21 cellular contexts compared by ENCODE assay signal in the genomic region with DNA sequence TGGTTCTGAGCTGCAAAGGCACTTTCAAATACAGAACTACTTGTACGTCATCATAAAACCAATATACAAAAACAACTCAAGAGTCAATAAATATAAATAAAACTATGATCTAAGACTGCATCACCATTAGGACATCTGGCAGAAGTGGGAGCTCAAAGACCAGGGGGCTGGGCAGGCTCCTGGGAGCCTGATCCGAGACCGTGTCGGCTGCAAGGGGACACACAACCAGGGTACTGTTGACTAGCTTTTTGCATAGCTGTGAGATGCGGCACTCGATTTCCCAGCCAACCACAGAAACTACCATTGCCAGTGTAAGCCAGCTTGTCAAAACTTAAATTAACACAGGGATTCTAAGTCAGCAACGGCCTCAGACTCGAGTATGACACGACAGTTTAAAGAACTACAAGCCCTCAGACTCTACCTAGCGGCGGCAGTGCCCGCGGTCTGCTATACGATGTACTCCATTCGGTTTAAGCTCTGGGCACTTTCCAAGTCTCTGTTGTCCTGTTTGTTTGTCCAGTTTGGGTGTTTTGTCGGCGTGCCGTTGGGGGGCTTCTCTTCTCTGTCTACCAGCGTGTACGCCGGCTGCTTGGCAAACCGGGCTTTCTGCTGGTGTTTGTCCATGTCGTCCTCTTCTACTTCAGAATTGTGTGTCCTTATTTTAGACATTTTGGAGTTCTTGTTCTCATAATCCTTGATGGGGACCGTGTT. TPM values are rescaled to one million over a fixed set of nuclear protein-coding genes. Genes with fewer than 3 reads are reported as not detected.
A peak's percentile ranks its signal among the peaks of the same experiment; 100 is the strongest.
DNase-seq lines count a peak whose midpoint lies in the region; ATAC-seq, FAIRE-seq and TF ChIP-seq lines count a peak whose summit lies in the region.
"Had no signal": no experiment of that assay in that cellular context is flagged by ENCODE, and none has a peak within 500 bp of the region (broad histone marks: within the 10 kb centered on the region; RNA-seq: fewer than 3 reads in every experiment).

No MANE protein-coding gene starts in this region.

- peaks cover 74% of the 10 kb centered on the region for H3K36me3 ChIP-seq in HUES64 (ENCODE audit: insufficient read depth, low read length)
- peaks cover 54% of the 10 kb centered on the region for H3K36me3 ChIP-seq in brain microvascular endothelial cell (replicated peaks)
- peaks cover 42 to 63% of the 10 kb centered on the region in 2 experiments for H3K36me3 ChIP-seq in keratinocyte (ENCODE audit: control insufficient read depth in 2 of 2, extremely low read depth in 1 of 2, insufficient read depth in 2 of 2, low read length in 2 of 2)
- peaks cover 51 to 66% (median 55%) of the 10 kb centered on the region in 4 donors for H3K36me3 ChIP-seq in stomach
- H3K36me3 ChIP-seq: ovary had no signal

- H3K27ac Mint-ChIP-seq in activated T-cell treated with anti-CD3 and anti-CD28 coated beads, Interleukin-2, amount 50 U/mL, for 72 hours, result no peak overlapping the region
- H3K27ac Mint-ChIP-seq: mesothelial cell of epicardium; T-helper 1 cell treated with Interleukin-12 subunit alpha and Interleukin-12 subunit beta and Interleukin-4 antibody, amounts not matched to agents 30 μg/mL and 1 μg/mL, for 36 hours had no signal

- H4K20me1 ChIP-seq in keratinocyte (ENCODE audit: control insufficient read depth, extremely low read depth, insufficient read depth, low read length), result peaks cover 17% of the 10 kb centered on the region

- H3K9ac ChIP-seq in HUES64 (ENCODE audit: low read depth, low read length) (no peak overlapping the region), keratinocyte (ENCODE audit: control insufficient read depth, extremely low read depth, insufficient read depth, low read length) (no peak overlapping the region)

- no peak for TF ChIP-seq POLR2A in stomach (IDR thresholded peaks at IDR 0.05)

- no peaks in the 10 kb centered on the region for H3K27me3 ChIP-seq in HUES64 (ENCODE audit: insufficient read depth, low read length)
- no peaks in the 10 kb centered on the region for H3K27me3 ChIP-seq in brain microvascular endothelial cell (replicated peaks)
- H3K27me3 ChIP-seq in keratinocyte (ENCODE audit: control insufficient read depth, extremely low read depth, insufficient read depth, low read length), result no peaks in the 10 kb centered on the region
- H3K27me3 ChIP-seq in stomach, result no peaks in the 10 kb centered on the region
- H3K27me3 ChIP-seq: foreskin keratinocyte, ovary, spleen had no signal

- DNase-seq in brain microvascular endothelial cell (no peak), keratinocyte (ENCODE audit: low read depth, low spot score) (no peak), stomach (no peak), RPMI8226 (no peak), HEK293T (ENCODE audit: extremely low spot score) (no peak)
- DNase-seq in activated T-cell treated with anti-CD3 and anti-CD28 coated beads, Interleukin-2, amount 50 U/mL, for 72 hours, result no peak
- DNase-seq: activated gamma-delta T cell treated with Interleukin-2 at 50 U/mL for 16 hours; effector CD8-positive, alpha-beta T cell; GDM1; KBM-7; NCI-H1092; NCI-H748 treated with DMSO at 0.1 percent for 48 hours; ovary; spleen; stimulated activated naive CD8-positive, alpha-beta T cell treated with anti-CD3 and anti-CD28 coated beads, Interleukin-15, Interleukin-2, amounts not matched to agents 100 U/mL and 50 U/mL, for 24 hours had no signal

- TF ChIP-seq CTCF in brain microvascular endothelial cell (IDR thresholded peaks at IDR 0.05; ENCODE audit: low read depth, low read length, missing control alignments) (no peak), keratinocyte (optimal IDR thresholded peaks at IDR 0.05 in 1 of 3, IDR thresholded peaks at IDR 0.05 in 1 of 3, conservative IDR thresholded peaks at IDR 0.05 in 1 of 3; ENCODE audit: extremely low read depth in 1 of 3, insufficient read depth in 2 of 3, low read length in 3 of 3) (no peak), stomach (IDR thresholded peaks at IDR 0.05) (no peak)

- H3K4me3 ChIP-seq in HUES64 (ENCODE audit: low read length) (no peak overlapping the region), brain microvascular endothelial cell (ENCODE audit: low read depth, low read length) (no peak overlapping the region), keratinocyte (ENCODE audit: control insufficient read depth in 2 of 3, extremely low read depth in 1 of 3, insufficient read depth in 2 of 3, low read depth in 1 of 3, low read length in 3 of 3) (no peak overlapping the region), stomach (no peak overlapping the region)
- H3K4me3 ChIP-seq: ovary, spleen had no signal

- no peak overlapping the region for H2AFZ ChIP-seq in keratinocyte (ENCODE audit: control insufficient read depth, low read length)

- H3K36me3 Mint-ChIP-seq in activated T-cell treated with anti-CD3 and anti-CD28 coated beads, Interleukin-2, amount 50 U/mL, for 72 hours (ENCODE audit: insufficient read depth in 2 of 2), result no peaks in the 10 kb centered on the region

- peaks cover 39% of the 10 kb centered on the region for H3K79me2 ChIP-seq in keratinocyte (ENCODE audit: control insufficient read depth, insufficient read depth, low read length)

- peaks cover 6% of the 10 kb centered on the region for H3K4me1 Mint-ChIP-seq in activated T-cell treated with anti-CD3 and anti-CD28 coated beads, Interleukin-2, amount 50 U/mL, for 72 hours (ENCODE audit: low read depth)

- no peak overlapping the region for H3K4me2 ChIP-seq in keratinocyte (ENCODE audit: control insufficient read depth, extremely low read depth, insufficient read depth, low read depth, low read length)

- no peaks in the 10 kb centered on the region for H3K9me3 Mint-ChIP-seq in activated T-cell treated with anti-CD3 and anti-CD28 coated beads, Interleukin-2, amount 50 U/mL, for 72 hours
- H3K9me3 Mint-ChIP-seq: mesothelial cell of epicardium; T-helper 1 cell treated with Interleukin-12 subunit alpha and Interleukin-12 subunit beta and Interleukin-4 antibody, amounts not matched to agents 30 μg/mL and 1 μg/mL, for 36 hours had no signal

- intact Hi-C loops in stomach (cut with DNase I; ENCODE audit: low total_unique reads), result no loop called here

- H3K4me1 ChIP-seq in HUES64 (ENCODE audit: insufficient read depth, low read length) (peaks cover 54% of the 10 kb centered on the region), keratinocyte (ENCODE audit: control insufficient read depth, extremely low read depth, insufficient read depth, low read length) (peaks cover 80% of the 10 kb centered on the region), stomach (peaks cover 37 to 71% (median 51%) of the 10 kb centered on the region in 4 donors)

- peaks cover 3% of the 10 kb centered on the region for H3K9me1 ChIP-seq in keratinocyte (ENCODE audit: control insufficient read depth, extremely low read depth, insufficient read depth, low read length)

- no peaks in the 10 kb centered on the region for H3K27me3 Mint-ChIP-seq in activated T-cell treated with anti-CD3 and anti-CD28 coated beads, Interleukin-2, amount 50 U/mL, for 72 hours (ENCODE audit: low read depth)

- dilution Hi-C loops in keratinocyte (cut with MboI; ENCODE audit: extremely low pct_ligation_motif_present, low sequenced_read_pairs), result no loop called here

- ATAC-seq in GM21786 (IDR thresholded peaks at IDR 0.05; ENCODE audit: unreplicated experiment), result no peak
- no peak for ATAC-seq in activated T-cell treated with anti-CD3 and anti-CD28 coated beads, Interleukin-2, amount 50 U/mL, for 72 hours (replicated peaks in 1 of 2)
- ATAC-seq: activated CD4-positive, CD25-positive, alpha-beta regulatory T cell treated with anti-CD3 and anti-CD28 coated beads, Interleukin-2, amount 50 U/mL, for 24 hours; foreskin keratinocyte; stimulated activated naive CD8-positive, alpha-beta T cell treated with anti-CD3 and anti-CD28 coated beads, Interleukin-15, Interleukin-2, amounts not matched to agents 100 U/mL and 50 U/mL, for 24 hours had no signal

- FAIRE-seq in keratinocyte (lab: Jason Lieb, UNC), result no peak

- WGBS in HUES64, result 90% methylated on average over 24 of the region's 24 CpGs
- WGBS in stomach, 5 donors, result 82 to 88% (median 86%) methylated on average over 24 of the region's 24 CpGs

- CTCF ChIA-PET in HEK293T (lab: Yijun Ruan, JAX), result no interaction called here

- POLR2A ChIA-PET in HEK293T (lab: Yijun Ruan, JAX), result no interaction called here

- no peaks in the 10 kb centered on the region for H3K9me3 ChIP-seq in HUES64 (ENCODE audit: insufficient read depth, low read depth, low read length)
- H3K9me3 ChIP-seq in keratinocyte (ENCODE audit: control insufficient read depth, low read depth, low read length), result no peaks in the 10 kb centered on the region
- H3K9me3 ChIP-seq in stomach, result no peaks in the 10 kb centered on the region
- H3K9me3 ChIP-seq: ovary, spleen had no signal

- H3K27ac ChIP-seq in HUES64 (ENCODE audit: low read depth, low read length), result peak overlapping the region; percentile 28; the same call in 1 of the 2 replicates
- peak overlapping the region; percentile 73 for H3K27ac ChIP-seq in brain microvascular endothelial cell
- peak overlapping the region; percentile 23 for H3K27ac ChIP-seq in keratinocyte (ENCODE audit: control insufficient read depth, insufficient read depth, low read length)
- H3K27ac ChIP-seq in stomach, result peak overlapping the region; percentile 14 to 85 (median 70)
- H3K27ac ChIP-seq: ovary had no signal

- no peak for TF ChIP-seq EP300 in stomach (IDR thresholded peaks at IDR 0.05)

- H3K4me3 Mint-ChIP-seq in activated T-cell treated with anti-CD3 and anti-CD28 coated beads, Interleukin-2, amount 50 U/mL, for 72 hours, result no peak overlapping the region
- H3K4me3 Mint-ChIP-seq: mesothelial cell of epicardium; T-helper 1 cell treated with Interleukin-12 subunit alpha and Interleukin-12 subunit beta and Interleukin-4 antibody, amounts not matched to agents 30 μg/mL and 1 μg/mL, for 36 hours had no signal

- in situ Hi-C loops in brain microvascular endothelial cell (cut with HindIII; ENCODE audit: low pct_ligation_motif_present, low sequenced_read_pairs), result no loop called here

TF ChIP-seq in HEK293T, 16 proteins besides CTCF, POLR2A, EP300 and RAD21 (continues in another document):
- no peak for TF ChIP-seq ARNT (IDR thresholded peaks at IDR 0.05)
- no peak for TF ChIP-seq FOXA1 (IDR thresholded peaks at IDR 0.05)
- no peak for TF ChIP-seq TARDBP (IDR thresholded peaks at IDR 0.05)
- TF ChIP-seq NFRKB (IDR thresholded peaks at IDR 0.05), result no peak
- TF ChIP-seq SUZ12 (IDR thresholded peaks at IDR 0.05), result no peak

RNA-seq across cellular contexts. Expression of a gene that starts 34.6 kb away (rescaled TPM):
- polyA plus RNA-seq in HUES64 (2013, experiment 1 of 2), result 21.8 TPM
- 23.0 TPM for polyA plus RNA-seq in HUES64 (2013, experiment 2 of 2)
- polyA plus RNA-seq in keratinocyte (82.1 to 117 TPM (median 84.2 TPM) in 3 replicates), stomach (10 to 100 TPM in 1 of 3 donors, 1 to 10 TPM in 2; 5.2 to 26.3 (median 7.5) TPM)
- polyA plus RNA-seq in keratinocyte (2011; ENCODE audit: low read depth), result 69.6 TPM
- polyA plus RNA-seq in keratinocyte (2011; cell fraction: cytosol; rRNA removed), result 27.6 and 29.1 TPM in 2 replicates
- polyA plus RNA-seq in keratinocyte (2011; cell fraction: nucleus; rRNA removed), result 356 and 357 TPM in 2 replicates
- 37.1 and 115 TPM in 2 replicates for polyA plus RNA-seq in keratinocyte (2012; ENCODE audit: low replicate concordance)
- 306 to 390 TPM (median 389 TPM) in 3 replicates for polyA minus RNA-seq in keratinocyte
- 89.8 TPM for polyA minus RNA-seq in keratinocyte (2011; cell fraction: cytosol; rRNA and poly(A)+ RNA removed)
- 497 and 766 TPM in 2 replicates for polyA minus RNA-seq in keratinocyte (2011; cell fraction: nucleus; rRNA and poly(A)+ RNA removed)
- total RNA-seq in stomach, result 100 to 1,000 TPM in 1 of 5 donors, 10 to 100 TPM in 4; 54.8 to 133 (median 95.0) TPM
- total RNA-seq in activated T-cell treated with anti-CD3 and anti-CD28 coated beads, Interleukin-2, amount 50 U/mL, for 72 hours, result 1 to 10 TPM; 1.0 to 1.2 TPM

Comparison
In these comparisons a context has a peak if more than half of its experiments do, and no peak if none do; other contexts are left out.
1. H3K27ac ChIP-seq: peak in every context shown above with its lines; median percentile 73 in brain microvascular endothelial cell; 70 in stomach; 28 in HUES64; 23 in keratinocyte.
2. RNA of a gene that starts 34.6 kb away (total RNA-seq): 54.8 to 133 TPM in stomach; 1.0 to 1.2 TPM in activated T-cell treated with anti-CD3 and anti-CD28 coated beads, Interleukin-2, amount 50 U/mL, for 72 hours; every median in the first group is over 10 times any median in the second.